ENCODE assay signal across 13 cellular contexts in the genomic region with DNA sequence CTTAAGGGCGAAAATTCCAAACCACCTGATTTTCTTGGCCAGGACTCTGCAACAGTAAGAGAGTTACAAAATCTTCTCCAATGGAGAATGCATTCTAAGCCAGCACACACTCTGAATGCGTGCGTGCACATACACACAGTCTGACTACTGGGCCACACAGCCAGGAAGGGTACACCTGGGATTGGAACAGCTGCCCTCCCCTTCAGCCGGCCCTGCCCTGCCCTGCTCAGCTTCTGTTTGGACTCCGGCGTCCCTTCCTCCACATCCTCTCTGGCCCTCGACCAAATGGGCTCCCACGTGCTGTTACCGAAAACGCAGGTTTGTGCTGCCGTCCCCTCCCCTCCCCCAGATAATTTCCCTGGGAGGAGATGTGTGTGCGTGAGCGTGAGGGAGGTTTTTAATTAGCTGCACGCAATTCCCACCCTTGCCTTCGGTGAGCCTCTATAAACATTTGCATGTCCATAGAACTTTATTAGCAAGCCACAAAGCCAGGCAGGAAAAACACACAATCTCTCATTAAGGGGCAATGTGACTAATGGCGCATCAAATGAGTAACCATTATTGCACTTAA. TPM values are rescaled to one million over a fixed set of nuclear protein-coding genes. Genes with fewer than 3 reads are reported as not detected.
DNase-seq lines count a peak whose midpoint lies in the region; ATAC-seq and TF ChIP-seq lines count a peak whose summit lies in the region.
"Had no signal": no experiment of that assay in that cellular context is flagged by ENCODE, and none has a peak within 500 bp of the region (broad histone marks: within the 10 kb centered on the region; RNA-seq: fewer than 3 reads in every experiment).

No MANE protein-coding gene starts in this region.

- peaks cover 34% of the 10 kb centered on the region for H3K4me1 ChIP-seq in lower lobe of right lung
- H3K4me1 ChIP-seq in transverse colon = peaks cover 31 to 43% (median 34%) of the 10 kb centered on the region in 4 donors
- peaks cover 23% of the 10 kb centered on the region for H3K4me1 ChIP-seq in body of pancreas

- no peak overlapping the region for H3K4me3 ChIP-seq in lower lobe of right lung
- H3K4me3 ChIP-seq in transverse colon = no peak overlapping the region
- H3K4me3 ChIP-seq in body of pancreas = no peak overlapping the region

- H3K9me3 ChIP-seq in lower lobe of right lung (no peaks in the 10 kb centered on the region), transverse colon (no peaks in the 10 kb centered on the region), body of pancreas (no peaks in the 10 kb centered on the region)

- H3K27me3 ChIP-seq in lower lobe of right lung (ENCODE audit: low read depth) = no peaks in the 10 kb centered on the region
- no peaks in the 10 kb centered on the region for H3K27me3 ChIP-seq in transverse colon
- H3K27me3 ChIP-seq in body of pancreas = no peaks in the 10 kb centered on the region

- no peaks in the 10 kb centered on the region for H3K9me3 Mint-ChIP-seq in chondrocyte (ENCODE audit: low read depth)
- H3K9me3 Mint-ChIP-seq: central memory CD8-positive, alpha-beta T cell; stimulated activated naive CD8-positive, alpha-beta T cell treated with anti-CD3 and anti-CD28 coated beads, Interleukin-15, Interleukin-2, amounts not matched to agents 100 ng/mL and 50 ng/mL, for 24 hours had no signal

- no peak for TF ChIP-seq EP300 in transverse colon (IDR thresholded peaks at IDR 0.05; ENCODE audit: low read depth)

- TF ChIP-seq CTCF in chondrocyte (IDR thresholded peaks at IDR 0.05) (no peak), lower lobe of right lung (IDR thresholded peaks at IDR 0.05) (no peak), transverse colon (IDR thresholded peaks at IDR 0.05) (no peak), body of pancreas (IDR thresholded peaks at IDR 0.05) (no peak)

- DNase-seq in NCI-H1417 (lab: John Stamatoyannopoulos, UW) = peak in 2 of 3 experiments; percentile 53 to 62
- DNase-seq in NCI-H1417 treated with DMSO at 0.1 percent for 48 hours (lab: John Stamatoyannopoulos, UW) = no peak
- peak; percentile 60 for DNase-seq in chondrocyte (ENCODE audit: low spot score)
- DNase-seq in lower lobe of right lung = peak; percentile 46
- peak; percentile 41 for DNase-seq in transverse colon
- no peak for DNase-seq in body of pancreas
- DNase-seq: activated effector memory CD4-positive, alpha-beta T cell treated with Interleukin-2 at 50 U/mL for 16 hours; stimulated activated CD4-positive, alpha-beta T cell treated with anti-CD3 and anti-CD28 coated beads, Interleukin-4, amount 100 ng/mL, for 1 hour had no signal

- 37 to 58% methylated on average over 3 to 16 of the region's 16 CpGs for WGBS in transverse colon (ENCODE audit: low coverage in 1 of 2), 2 donors
- 48 to 63% methylated on average over 15 to 16 of the region's 16 CpGs for WGBS in body of pancreas, 2 donors

- peaks cover 24% of the 10 kb centered on the region for H3K4me1 Mint-ChIP-seq in chondrocyte (ENCODE audit: low read depth)

- intact Hi-C loops in lower lobe of right lung (cut with DNase I) (loop anchor here (10.0 kb wide), 1 partner anchor 101 kb away; no protein-coding TSS in a partner anchor), transverse colon (cut with DNase I; ENCODE audit: low total_unique reads) (no loop called here), body of pancreas (cut with DNase I) (no loop called here)

- H3K27ac ChIP-seq in lower lobe of right lung = no peak overlapping the region
- H3K27ac ChIP-seq in transverse colon = peak overlapping the region; percentile 63 to 84 (median 70)
- H3K27ac ChIP-seq in body of pancreas = peak overlapping the region in 1 of 4 donors; percentile 24
- H3K27ac ChIP-seq: 22Rv1 had no signal

- H3K27me3 Mint-ChIP-seq in chondrocyte (ENCODE audit: low read depth) = no peaks in the 10 kb centered on the region
- H3K27me3 Mint-ChIP-seq: central memory CD8-positive, alpha-beta T cell; stimulated activated naive CD8-positive, alpha-beta T cell treated with anti-CD3 and anti-CD28 coated beads, Interleukin-15, Interleukin-2, amounts not matched to agents 100 ng/mL and 50 ng/mL, for 24 hours had no signal

- no peak overlapping the region for H3K27ac Mint-ChIP-seq in chondrocyte (ENCODE audit: unreplicated experiment)
- H3K27ac Mint-ChIP-seq: stimulated activated naive CD8-positive, alpha-beta T cell treated with anti-CD3 and anti-CD28 coated beads, Interleukin-15, Interleukin-2, amounts not matched to agents 100 ng/mL and 50 ng/mL, for 24 hours had no signal

- in situ Hi-C loops in transverse colon (cut with MboI; ENCODE audit: low pct_ligation_motif_present in 1 of 4, low pct_unique_long_range_greater_than_20kb in 1 of 4, low sequenced_read_pairs in 3 of 4) = loop anchor here in 2 of 4 donors (5.0 to 25.0 kb wide), 2 partner anchors 88 to 93 kb away; partner anchors contain the start of gene CCDC85C (in 1 of the 2)

- H3K36me3 Mint-ChIP-seq in chondrocyte (ENCODE audit: low read depth) = no peaks in the 10 kb centered on the region

- no peaks in the 10 kb centered on the region for H3K36me3 ChIP-seq in lower lobe of right lung
- no peaks in the 10 kb centered on the region for H3K36me3 ChIP-seq in transverse colon
- no peaks in the 10 kb centered on the region for H3K36me3 ChIP-seq in body of pancreas (replicated peaks in 1 of 2; ENCODE audit: insufficient read depth in 1 of 2, low read depth in 2 of 2)

- ATAC-seq in lower lobe of right lung (peak in 1 of 2 donors; percentile 11), HG02852 (IDR thresholded peaks at IDR 0.05; ENCODE audit: unreplicated experiment) (no peak), body of pancreas (no peak), HG03457 (IDR thresholded peaks at IDR 0.05; ENCODE audit: unreplicated experiment) (no peak)

- no peak overlapping the region for H3K4me3 Mint-ChIP-seq in chondrocyte (ENCODE audit: unreplicated experiment)
- H3K4me3 Mint-ChIP-seq: central memory CD8-positive, alpha-beta T cell; stimulated activated naive CD8-positive, alpha-beta T cell treated with anti-CD3 and anti-CD28 coated beads, Interleukin-15, Interleukin-2, amounts not matched to agents 100 ng/mL and 50 ng/mL, for 24 hours had no signal

- TF ChIP-seq POLR2A in transverse colon (IDR thresholded peaks at IDR 0.05) = no peak
- no peak for TF ChIP-seq POLR2A in body of pancreas (IDR thresholded peaks at IDR 0.05)

RNA-seq across cellular contexts. Expression of gene CCNK, which starts 43.0 kb away (rescaled TPM):
- total RNA-seq in chondrocyte (57.3 to 62.3 TPM (median 62.3 TPM) in 3 replicates), lower lobe of right lung (53.6 TPM), transverse colon (10 to 100 TPM; 14.5 to 42.6 (median 31.3) TPM), body of pancreas (1 to 10 TPM; 5.3 to 9.6 TPM)

RNA-seq across cellular contexts. Expression of gene SETD3, which starts 43.5 kb away (rescaled TPM):
- total RNA-seq in chondrocyte = 54.2 to 55.1 TPM (median 54.5 TPM) in 3 replicates
- 78.7 TPM for total RNA-seq in lower lobe of right lung
- 100 to 1,000 TPM in 1 of 4 donors, 10 to 100 TPM in 3; 50.1 to 224 (median 68.8) TPM for total RNA-seq in transverse colon
- 10 to 100 TPM; 34.6 to 39.4 TPM for total RNA-seq in body of pancreas

Comparison
In these comparisons a context has a peak if more than half of its experiments do, and no peak if none do; other contexts are left out.
1. DNase-seq: peak in NCI-H1417 (2 of 3), chondrocyte (single experiment), lower lobe of right lung (single experiment) and transverse colon (single experiment); none in NCI-H1417 treated with DMSO at 0.1 percent for 48 hours (single experiment) and body of pancreas (0 of 4).